Comparison of ENCODE assay signal across 8 cellular contexts in the genomic region with DNA sequence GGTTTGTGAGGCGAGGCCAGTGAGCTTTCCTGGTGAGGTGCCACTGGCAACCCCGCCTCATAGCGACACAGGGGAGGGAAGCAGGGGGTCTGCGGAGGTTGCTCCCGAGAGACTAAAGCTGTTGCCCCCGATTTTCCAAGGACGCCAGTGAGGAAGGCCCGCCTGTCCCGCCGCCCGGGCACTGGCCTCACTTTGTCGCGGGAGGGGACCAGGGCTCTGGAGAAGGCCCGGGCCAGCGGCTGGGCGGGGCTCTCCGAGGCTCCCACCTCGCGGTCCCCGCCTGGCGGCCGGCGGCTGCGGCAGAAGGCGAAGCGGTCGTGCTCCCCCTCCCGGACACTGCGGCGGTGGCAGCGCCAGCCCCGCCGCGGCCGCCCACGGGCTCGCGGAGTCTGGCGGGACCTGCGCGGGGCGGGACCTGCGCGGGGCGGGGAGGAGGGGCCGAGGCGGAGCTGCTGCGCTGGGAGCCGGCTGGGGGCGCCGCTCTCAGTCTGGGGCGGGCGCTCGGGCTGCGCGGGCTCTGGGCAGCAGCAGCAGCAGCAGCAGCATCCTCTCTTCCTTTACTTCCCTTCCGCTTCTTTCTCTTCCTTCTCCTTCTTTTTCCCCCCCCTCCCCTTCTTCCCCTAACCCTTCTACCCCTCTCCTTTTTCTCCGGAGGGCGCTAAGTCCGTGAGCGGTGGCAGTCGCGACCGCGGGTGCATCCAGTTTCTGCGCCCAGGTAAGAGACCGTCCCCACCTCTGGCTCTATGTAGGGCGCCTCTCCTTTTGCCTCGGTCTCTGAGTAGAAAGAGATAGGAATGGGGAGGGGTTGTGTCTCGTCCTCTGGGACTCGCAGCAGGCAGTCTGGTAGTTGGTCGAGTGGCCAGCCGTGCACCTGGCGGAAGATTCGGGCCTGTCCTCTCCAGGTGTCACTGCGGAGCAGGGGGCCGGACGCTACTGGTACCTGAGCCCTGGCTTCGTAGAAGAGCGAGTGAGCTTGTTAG. TPM values are rescaled to one million over a fixed set of nuclear protein-coding genes. Genes with fewer than 3 reads are reported as not detected.
DNase-seq lines count a peak whose midpoint lies in the region; ATAC-seq and TF ChIP-seq lines count a peak whose summit lies in the region.

A gene with protein sequence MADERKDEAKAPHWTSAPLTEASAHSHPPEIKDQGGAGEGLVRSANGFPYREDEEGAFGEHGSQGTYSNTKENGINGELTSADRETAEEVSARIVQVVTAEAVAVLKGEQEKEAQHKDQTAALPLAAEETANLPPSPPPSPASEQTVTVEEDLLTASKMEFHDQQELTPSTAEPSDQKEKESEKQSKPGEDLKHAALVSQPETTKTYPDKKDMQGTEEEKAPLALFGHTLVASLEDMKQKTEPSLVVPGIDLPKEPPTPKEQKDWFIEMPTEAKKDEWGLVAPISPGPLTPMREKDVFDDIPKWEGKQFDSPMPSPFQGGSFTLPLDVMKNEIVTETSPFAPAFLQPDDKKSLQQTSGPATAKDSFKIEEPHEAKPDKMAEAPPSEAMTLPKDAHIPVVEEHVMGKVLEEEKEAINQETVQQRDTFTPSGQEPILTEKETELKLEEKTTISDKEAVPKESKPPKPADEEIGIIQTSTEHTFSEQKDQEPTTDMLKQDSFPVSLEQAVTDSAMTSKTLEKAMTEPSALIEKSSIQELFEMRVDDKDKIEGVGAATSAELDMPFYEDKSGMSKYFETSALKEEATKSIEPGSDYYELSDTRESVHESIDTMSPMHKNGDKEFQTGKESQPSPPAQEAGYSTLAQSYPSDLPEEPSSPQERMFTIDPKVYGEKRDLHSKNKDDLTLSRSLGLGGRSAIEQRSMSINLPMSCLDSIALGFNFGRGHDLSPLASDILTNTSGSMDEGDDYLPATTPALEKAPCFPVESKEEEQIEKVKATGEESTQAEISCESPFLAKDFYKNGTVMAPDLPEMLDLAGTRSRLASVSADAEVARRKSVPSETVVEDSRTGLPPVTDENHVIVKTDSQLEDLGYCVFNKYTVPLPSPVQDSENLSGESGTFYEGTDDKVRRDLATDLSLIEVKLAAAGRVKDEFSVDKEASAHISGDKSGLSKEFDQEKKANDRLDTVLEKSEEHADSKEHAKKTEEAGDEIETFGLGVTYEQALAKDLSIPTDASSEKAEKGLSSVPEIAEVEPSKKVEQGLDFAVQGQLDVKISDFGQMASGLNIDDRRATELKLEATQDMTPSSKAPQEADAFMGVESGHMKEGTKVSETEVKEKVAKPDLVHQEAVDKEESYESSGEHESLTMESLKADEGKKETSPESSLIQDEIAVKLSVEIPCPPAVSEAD (N-terminal part only) (plus strand): TSS at position 486 of the 980 bp plus-strand sequence. CDS start 229,124 bp downstream, outside the sequence.

- no peaks in the 10 kb centered on the region for H3K36me3 ChIP-seq in liver (ENCODE audit: control insufficient read depth in 4 of 4, insufficient read depth in 3 of 4, low read depth in 1 of 4, low read length in 3 of 4)

- TF ChIP-seq CTCF in liver (IDR thresholded peaks at IDR 0.05; ENCODE audit: low read depth, low read length, missing input control): peak; percentile 93

- H3K9me3 ChIP-seq in liver (ENCODE audit: control insufficient read depth in 4 of 4, low read length in 3 of 4): no peaks in the 10 kb centered on the region

- peak; percentile 89 for DNase-seq in Ammon's horn (ENCODE audit: low spot score)
- peak; percentile 83 for DNase-seq in NCI-H446 treated with DMSO at 0.1 percent for 48 hours (lab: John Stamatoyannopoulos, UW)
- DNase-seq in activated CD4-positive, alpha-beta T cell treated with anti-CD3 and anti-CD28 coated beads, Interleukin-2, amount 50 U/mL, for 1 hour: peak; percentile 26
- DNase-seq in dermis blood vessel endothelial cell: peak; percentile 92
- peak; percentile 46 to 65 for DNase-seq in stimulated activated CD4-positive, alpha-beta T cell treated with anti-CD3 and anti-CD28 coated beads, Interleukin-2, amount 100 ng/mL, for 48 hours

- ATAC-seq in GM19324 (IDR thresholded peaks at IDR 0.05; ENCODE audit: low FRiP score, unreplicated experiment) (peak; percentile 97), HG03439 (IDR thresholded peaks at IDR 0.05; ENCODE audit: unreplicated experiment) (peak; percentile 98)

- WGBS in liver: 2% methylated on average over 80 of the region's 80 CpGs

- peaks cover 0 to 6% (median 0%) of the 10 kb centered on the region in 4 donors for H3K27me3 ChIP-seq in liver (ENCODE audit: control insufficient read depth in 4 of 4, insufficient read depth in 4 of 4, low read length in 3 of 4)

- H3K27ac ChIP-seq in liver (ENCODE audit: low read depth in 1 of 2, low read length in 2 of 2): no peak within 1 kb of the TSS

- peak; percentile 39 to 69 for TF ChIP-seq RAD21 in liver (IDR thresholded peaks at IDR 0.05)

- peak within 1 kb of the TSS; percentile 13 to 19 for H3K9ac ChIP-seq in liver (ENCODE audit: low read depth in 1 of 2, low read length in 2 of 2)

- H3K4me1 ChIP-seq in liver (ENCODE audit: control insufficient read depth in 4 of 4, insufficient read depth in 4 of 4, low read length in 3 of 4): peaks cover 0 to 15% (median 10%) of the 10 kb centered on the region in 4 donors

- peak within 1 kb of the TSS; percentile 46 to 53 (median 49) for H3K4me3 ChIP-seq in liver (ENCODE audit: low read depth in 1 of 3, low read length in 3 of 3)

TF ChIP-seq in liver, 16 proteins besides CTCF, POLR2A, EP300 and RAD21:
- no peak for TF ChIP-seq FOXA2 (IDR thresholded peaks at IDR 0.05)

RNA-seq across cellular contexts. Expression of the gene that starts here (rescaled TPM):
- total RNA-seq in dermis blood vessel endothelial cell: 3.9 and 6.0 TPM in 2 replicates
- total RNA-seq in liver: 1 to 10 TPM in 1 of 2 donors, under 1 TPM in 1; 0.70 to 4.2 TPM
- polyA plus RNA-seq in liver: 1 to 10 TPM; 1.6 to 2.1 TPM

Comparison
In these comparisons a context has a peak if more than half of its experiments do, and no peak if none do; other contexts are left out.
1. DNase-seq: peak in every context shown above with its lines; median percentile 92 in dermis blood vessel endothelial cell; 89 in Ammon's horn; 83 in NCI-H446 treated with DMSO at 0.1 percent for 48 hours; 56 in stimulated activated CD4-positive, alpha-beta T cell treated with anti-CD3 and anti-CD28 coated beads, Interleukin-2, amount 100 ng/mL, for 48 hours; 26 in activated CD4-positive, alpha-beta T cell treated with anti-CD3 and anti-CD28 coated beads, Interleukin-2, amount 50 U/mL, for 1 hour.